In the genomic region with DNA sequence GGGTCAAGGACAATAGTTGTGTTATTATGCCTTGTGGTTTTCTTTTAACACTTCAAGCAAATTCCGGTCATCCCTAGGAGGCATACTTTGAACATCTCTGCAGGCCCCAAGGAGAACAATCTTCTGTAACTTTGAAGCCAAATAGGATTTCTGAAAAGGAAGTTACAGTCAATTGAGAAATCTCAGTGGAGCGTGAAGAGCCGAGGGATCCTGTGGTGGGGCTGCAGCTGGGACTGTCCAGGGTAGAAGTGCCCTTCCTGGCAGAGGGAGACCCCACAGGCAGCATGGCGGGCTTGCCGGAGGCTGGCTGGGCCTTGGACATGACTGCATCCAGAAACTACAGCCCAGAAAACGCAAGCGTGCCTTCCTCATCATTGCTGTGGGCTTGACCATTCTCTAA, we compare ENCODE assay signal across 21 cellular contexts.
A peak's percentile ranks its signal among the peaks of the same experiment; 100 is the strongest.
DNase-seq lines count a peak whose midpoint lies in the region; ATAC-seq and TF ChIP-seq lines count a peak whose summit lies in the region.
"Had no signal": no experiment of that assay in that cellular context is flagged by ENCODE, and none has a peak within 500 bp of the region (broad histone marks: within the 10 kb centered on the region; RNA-seq: fewer than 3 reads in every experiment).

No MANE protein-coding gene starts in this region.

- H2BK12ac ChIP-seq in mesenchymal stem cell (ENCODE audit: low read length in 2 of 2), result no peak overlapping the region

- H3K79me1 ChIP-seq in mesenchymal stem cell (replicated peaks; ENCODE audit: low read length, poor library complexity, severe bottlenecking), result no peaks in the 10 kb centered on the region

- no peak overlapping the region for H3K9ac ChIP-seq in adipocyte (ENCODE audit: low read length)
- no peak overlapping the region for H3K9ac ChIP-seq in mesenchymal stem cell (ENCODE audit: low read length)
- no peak overlapping the region for H3K9ac ChIP-seq in GM23248

- no peaks in the 10 kb centered on the region for H3K79me2 ChIP-seq in GM23248 (ENCODE audit: insufficient read depth)

- no peak overlapping the region for H3K23ac ChIP-seq in mesenchymal stem cell (ENCODE audit: low read length in 2 of 2)

- H4K91ac ChIP-seq in mesenchymal stem cell (ENCODE audit: low read length), result no peak overlapping the region

- no peak overlapping the region for H2BK15ac ChIP-seq in mesenchymal stem cell (ENCODE audit: low read depth, poor library complexity, severe bottlenecking)

- H3K4ac ChIP-seq in mesenchymal stem cell (ENCODE audit: low read depth in 1 of 2, low read length in 2 of 2), result no peak overlapping the region

- H3K27me3 ChIP-seq in adipocyte (replicated peaks; ENCODE audit: control insufficient read depth, insufficient read depth, low read length) (peaks cover 35% of the 10 kb centered on the region), mesenchymal stem cell (ENCODE audit: control insufficient read depth in 1 of 2, insufficient read depth in 1 of 2, low read length in 2 of 2) (peaks cover 3 to 34% of the 10 kb centered on the region in 2 experiments), dorsolateral prefrontal cortex (peaks cover 0 to 9% (median 0%) of the 10 kb centered on the region in 45 donors), GM23248 (replicated peaks; ENCODE audit: insufficient read depth) (peaks cover 7% of the 10 kb centered on the region; the same call in 1 of the 2 replicates)
- H3K27me3 ChIP-seq: MG63 had no signal

- H3K4me1 ChIP-seq in adipocyte (ENCODE audit: control insufficient read depth, insufficient read depth, low read length) (peaks cover 8% of the 10 kb centered on the region), mesenchymal stem cell (ENCODE audit: control insufficient read depth, insufficient read depth, low read depth, low read length) (peaks cover 5% of the 10 kb centered on the region), GM23248 (ENCODE audit: insufficient read depth) (no peaks in the 10 kb centered on the region)
- H3K4me1 ChIP-seq: Caco-2 had no signal

- H2BK5ac ChIP-seq in mesenchymal stem cell (ENCODE audit: low read depth, low read length, poor library complexity, severe bottlenecking), result no peak overlapping the region

- H4K8ac ChIP-seq in mesenchymal stem cell (ENCODE audit: low read length), result no peak overlapping the region

- H3K27ac ChIP-seq in mesenchymal stem cell (ENCODE audit: low read length, poor library complexity, severe bottlenecking) (peak overlapping the region; percentile 21), dorsolateral prefrontal cortex (no peak overlapping the region), GM23248 (no peak overlapping the region)
- H3K27ac ChIP-seq: 22Rv1, HL-60 had no signal

- H2AFZ ChIP-seq in mesenchymal stem cell (ENCODE audit: low read depth, low read length), result no peak overlapping the region
- H2AFZ ChIP-seq in GM23248, result no peak overlapping the region

- no peaks in the 10 kb centered on the region for H3K36me3 ChIP-seq in adipocyte (ENCODE audit: control insufficient read depth, insufficient read depth, low read length, severe bottlenecking)
- no peaks in the 10 kb centered on the region for H3K36me3 ChIP-seq in mesenchymal stem cell (ENCODE audit: control insufficient read depth in 1 of 2, insufficient read depth in 2 of 2, low read depth in 1 of 2, low read length in 2 of 2)
- H3K36me3 ChIP-seq in GM23248 (ENCODE audit: low read depth), result no peaks in the 10 kb centered on the region
- H3K36me3 ChIP-seq: MG63 had no signal

- no peaks in the 10 kb centered on the region for H3K9me3 ChIP-seq in adipocyte (ENCODE audit: control insufficient read depth, low read length)
- no peaks in the 10 kb centered on the region for H3K9me3 ChIP-seq in mesenchymal stem cell (ENCODE audit: control insufficient read depth, low read length)
- H3K9me3 ChIP-seq in GM23248 (ENCODE audit: low read depth), result no peaks in the 10 kb centered on the region
- H3K9me3 ChIP-seq: MG63 had no signal

- DNase-seq in DMS79 treated with DMSO at 0.1 percent for 48 hours (lab: John Stamatoyannopoulos, UW) (peak; percentile 18), DMS79 (lab: John Stamatoyannopoulos, UW) (no peak), adipocyte (ENCODE audit: low read depth) (peak; percentile 73), mesenchymal stem cell (no peak), dorsolateral prefrontal cortex (no peak), GM23248 (no peak), OCI-M2 (lab: John Stamatoyannopoulos, UW; ENCODE audit: unreplicated experiment) (no peak)
- DNase-seq: Caco-2, DMS53, GOT3, HFFc6, KG1, MG63, NCI-H1105 treated with DMSO at 0.1 percent for 48 hours, NCI-H187, NCI-H2171, SIG-M5, SW 1271 had no signal

- H3K14ac ChIP-seq in mesenchymal stem cell (ENCODE audit: low read length in 2 of 2), result no peak overlapping the region

- no peaks in the 10 kb centered on the region for H4K20me1 ChIP-seq in GM23248 (ENCODE audit: insufficient read depth)

- no peak overlapping the region for H3K4me2 ChIP-seq in mesenchymal stem cell (ENCODE audit: low read length, poor library complexity, severe bottlenecking)
- no peak overlapping the region for H3K4me2 ChIP-seq in GM23248 (ENCODE audit: unreplicated experiment)

- TF ChIP-seq CTCF in dorsolateral prefrontal cortex (IDR thresholded peaks at IDR 0.05 in 54 of 56, conservative IDR thresholded peaks at IDR 0.05 in 2 of 56; ENCODE audit: low read depth in 1 of 56, partially characterized antibody in 56 of 56), result no peak

- 81% methylated on average over 6 of the region's 7 CpGs for WGBS in mesenchymal stem cell
- WGBS in GM23248 (ENCODE audit: low coverage in 1 of 2, low lambda C conversion rate in 2 of 2, missing lambda C conversion rate in 2 of 2), 2 experiments, result 67 to 69% methylated on average over 7 of the region's 7 CpGs

- H3K4me3 ChIP-seq in adipocyte (ENCODE audit: low read length) (no peak overlapping the region), mesenchymal stem cell (ENCODE audit: insufficient read depth in 1 of 2, low read depth in 1 of 2, low read length in 2 of 2) (no peak overlapping the region), dorsolateral prefrontal cortex (no peak overlapping the region), GM23248 (no peak overlapping the region)
- H3K4me3 ChIP-seq: MG63 had no signal

- H2BK120ac ChIP-seq in mesenchymal stem cell (ENCODE audit: low read depth, low read length), result no peak overlapping the region

- in situ Hi-C loops in GM23248 (cut with MboI), result no loop called here

- H3F3A ChIP-seq in GM23248 (ENCODE audit: insufficient read depth), result no peaks in the 10 kb centered on the region

- no peaks in the 10 kb centered on the region for H3K9me2 ChIP-seq in GM23248 (ENCODE audit: insufficient read depth)

- no peak overlapping the region for H3K18ac ChIP-seq in mesenchymal stem cell (ENCODE audit: low read depth in 1 of 2, low read length in 2 of 2)

- intact Hi-C loops in dorsolateral prefrontal cortex (cut with DNase I), result no loop called here

- H2AK5ac ChIP-seq in mesenchymal stem cell (ENCODE audit: low read length, severe bottlenecking), result no peak overlapping the region

- no peak for ATAC-seq in HG03280 (IDR thresholded peaks at IDR 0.05; ENCODE audit: unreplicated experiment)

Comparison
In these comparisons a context has a peak if more than half of its experiments do, and no peak if none do; other contexts are left out.
1. DNase-seq: peak in DMS79 treated with DMSO at 0.1 percent for 48 hours (single experiment) and adipocyte (single experiment); none in DMS79 (single experiment), mesenchymal stem cell (single experiment), dorsolateral prefrontal cortex (0 of 10), GM23248 (single experiment) and OCI-M2 (single experiment).